Comparison of ENCODE assay signal across 16 cellular contexts in genomic region chr5:181158869-181159268, GRCh38. TPM values are rescaled to one million over a fixed set of nuclear protein-coding genes. Genes with fewer than 3 reads are reported as not detected.
"Had no signal": no experiment of that assay in that cellular context is flagged by ENCODE, and none has a peak within 500 bp of the region (broad histone marks: within the 10 kb centered on the region; RNA-seq: fewer than 3 reads in every experiment).

No MANE protein-coding gene starts in this region.

- H3K36me3 ChIP-seq: lower lobe of right lung, prostate gland, right atrium auricular region, tibial nerve, uterus had no signal

- H3K9me3 ChIP-seq: lower lobe of right lung, prostate gland, right atrium auricular region, tibial nerve, uterus had no signal

- H3K4me3 Mint-ChIP-seq: stimulated activated naive CD8-positive, alpha-beta T cell treated with anti-CD3 and anti-CD28 coated beads, Interleukin-15, Interleukin-2, amounts not matched to agents 100 ng/mL and 50 ng/mL, for 24 hours had no signal

- H3K4me3 ChIP-seq: lower lobe of right lung, prostate gland, right atrium auricular region, tibial nerve, uterus had no signal

- H3K27me3 ChIP-seq: right atrium auricular region had no signal

- H3K27ac ChIP-seq: lower lobe of right lung, prostate gland, right atrium auricular region, uterus had no signal

- H3K4me1 ChIP-seq: prostate gland had no signal

- H3K36me3 Mint-ChIP-seq: activated CD8-positive, alpha-beta memory T cell treated with anti-CD3 and anti-CD28 coated beads, Interleukin-2, amount 10 ng/mL, durations not matched to agents 7 days and 5 days had no signal

RNA-seq across cellular contexts. Expression of gene OR2V2, which starts 11.5 kb away (rescaled TPM):
- total RNA-seq: activated B cell treated with CpG ODN at 0.5 μM for 24 hours; activated CD4-positive, alpha-beta memory T cell treated with anti-CD3 and anti-CD28 coated beads, Interleukin-2, amount 10 ng/mL, durations not matched to agents 7 days and 5 days; activated CD8-positive, alpha-beta memory T cell treated with anti-CD3 and anti-CD28 coated beads, Interleukin-2, amount 10 ng/mL, durations not matched to agents 7 days and 5 days; activated naive CD8-positive, alpha-beta T cell treated with anti-CD3 and anti-CD28 coated beads for 36 hours; chondrocyte; dermis blood vessel endothelial cell; epithelial cell of proximal tubule; left colon; lower lobe of right lung; neural crest cell; osteoblast; prostate gland; right atrium auricular region; tibial nerve; uterus had no signal

RNA-seq across cellular contexts. Expression of gene OR2V1, which starts 27.9 kb away (rescaled TPM):
- total RNA-seq: activated B cell treated with CpG ODN at 0.5 μM for 24 hours; activated CD4-positive, alpha-beta memory T cell treated with anti-CD3 and anti-CD28 coated beads, Interleukin-2, amount 10 ng/mL, durations not matched to agents 7 days and 5 days; activated CD8-positive, alpha-beta memory T cell treated with anti-CD3 and anti-CD28 coated beads, Interleukin-2, amount 10 ng/mL, durations not matched to agents 7 days and 5 days; activated naive CD8-positive, alpha-beta T cell treated with anti-CD3 and anti-CD28 coated beads for 36 hours; chondrocyte; dermis blood vessel endothelial cell; epithelial cell of proximal tubule; left colon; lower lobe of right lung; neural crest cell; osteoblast; prostate gland; right atrium auricular region; tibial nerve; uterus had no signal

RNA-seq across cellular contexts. Expression of gene TRIM7, which starts 46.1 kb away (rescaled TPM):
- total RNA-seq: neural crest cell had no signal
